ENCODE assay signal across 20 cellular contexts in genomic region chr5:173321886-173322285, GRCh38. TPM values are rescaled to one million over a fixed set of nuclear protein-coding genes. Genes with fewer than 3 reads are reported as not detected.
DNase-seq lines count a peak whose midpoint lies in the region; ATAC-seq and TF ChIP-seq lines count a peak whose summit lies in the region.
"Had no signal": no experiment of that assay in that cellular context is flagged by ENCODE, and none has a peak within 500 bp of the region (broad histone marks: within the 10 kb centered on the region; RNA-seq: fewer than 3 reads in every experiment).

No MANE protein-coding gene starts in this region.

- H3K4me3 ChIP-seq in fibroblast of pulmonary artery (replicated peaks; ENCODE audit: low read depth, low read length): no peak overlapping the region
- H3K4me3 ChIP-seq in osteoblast (ENCODE audit: insufficient read depth, low read length): no peak overlapping the region
- H3K4me3 ChIP-seq in colonic mucosa: no peak overlapping the region
- H3K4me3 ChIP-seq: adrenal gland, cardiac muscle cell, upper lobe of left lung had no signal

- peaks cover 50% of the 10 kb centered on the region for H3K4me1 ChIP-seq in osteoblast (ENCODE audit: insufficient read depth, low read length)
- no peaks in the 10 kb centered on the region for H3K4me1 ChIP-seq in colonic mucosa

- H3K9me3 Mint-ChIP-seq in activated CD8-positive, alpha-beta memory T cell treated with anti-CD3 and anti-CD28 coated beads, Interleukin-2, amount 10 ng/mL, durations not matched to agents 7 days and 5 days (ENCODE audit: low read depth): no peaks in the 10 kb centered on the region
- H3K9me3 Mint-ChIP-seq: activated CD4-positive, alpha-beta T cell treated with anti-CD3 and anti-CD28 coated beads, Interleukin-2, amount 10 ng/mL, durations not matched to agents 24 days and 14 days; neural crest cell; stimulated activated naive CD8-positive, alpha-beta T cell treated with anti-CD3 and anti-CD28 coated beads, Interleukin-15, Interleukin-2, amounts not matched to agents 100 ng/mL and 50 ng/mL, for 24 hours had no signal

- peaks cover 24% of the 10 kb centered on the region for H3K4me1 Mint-ChIP-seq in activated CD8-positive, alpha-beta memory T cell treated with anti-CD3 and anti-CD28 coated beads, Interleukin-2, amount 10 ng/mL, durations not matched to agents 7 days and 5 days

- H3K4me3 Mint-ChIP-seq in activated CD8-positive, alpha-beta memory T cell treated with anti-CD3 and anti-CD28 coated beads, Interleukin-2, amount 10 ng/mL, durations not matched to agents 7 days and 5 days: no peak overlapping the region
- H3K4me3 Mint-ChIP-seq: activated CD4-positive, alpha-beta T cell treated with anti-CD3 and anti-CD28 coated beads, Interleukin-2, amount 10 ng/mL, durations not matched to agents 24 days and 14 days; neural crest cell; stimulated activated naive CD8-positive, alpha-beta T cell treated with anti-CD3 and anti-CD28 coated beads, Interleukin-15, Interleukin-2, amounts not matched to agents 100 ng/mL and 50 ng/mL, for 24 hours had no signal

- CTCF ChIA-PET in activated CD8-positive, alpha-beta memory T cell treated with anti-CD3 and anti-CD28 coated beads, Interleukin-2, amount 10 ng/mL, durations not matched to agents 7 days and 5 days (lab: Charles Lee): interaction anchor here (1.1 to 3.4 kb wide), 4 partner anchors 9 to 28 kb away, joined by 3 to 15 read pairs (median 6); no protein-coding TSS in a partner anchor

- H3K27ac ChIP-seq in osteoblast (ENCODE audit: low read depth, low read length) (peak overlapping the region; percentile 97), colonic mucosa (no peak overlapping the region)
- H3K27ac ChIP-seq: cardiac muscle cell, epithelial cell of prostate had no signal

- no peak overlapping the region for H3K4me2 ChIP-seq in osteoblast (ENCODE audit: insufficient read depth, low read length)

- H3K36me3 ChIP-seq in osteoblast (ENCODE audit: insufficient read depth, low read length) (peaks cover 92% of the 10 kb centered on the region), colonic mucosa (no peaks in the 10 kb centered on the region)
- H3K36me3 ChIP-seq: adrenal gland had no signal

- TF ChIP-seq CTCF in fibroblast of pulmonary artery (IDR thresholded peaks at IDR 0.05; ENCODE audit: low read length, missing control alignments) (no peak), osteoblast (IDR thresholded peaks at IDR 0.05; ENCODE audit: extremely low read depth, low read depth, low read length) (no peak), colonic mucosa (IDR thresholded peaks at IDR 0.05) (no peak)

- no peak for ATAC-seq in activated CD8-positive, alpha-beta memory T cell treated with anti-CD3 and anti-CD28 coated beads, Interleukin-2, amount 10 ng/mL, durations not matched to agents 7 days and 5 days

- H3K9me3 ChIP-seq in osteoblast (ENCODE audit: low read depth, low read length) (no peaks in the 10 kb centered on the region), colonic mucosa (no peaks in the 10 kb centered on the region)
- H3K9me3 ChIP-seq: adrenal gland, upper lobe of left lung had no signal

- H3K27ac Mint-ChIP-seq in activated CD8-positive, alpha-beta memory T cell treated with anti-CD3 and anti-CD28 coated beads, Interleukin-2, amount 10 ng/mL, durations not matched to agents 7 days and 5 days: no peak overlapping the region
- H3K27ac Mint-ChIP-seq: progenitor cell of endocrine pancreas; stimulated activated naive CD8-positive, alpha-beta T cell treated with anti-CD3 and anti-CD28 coated beads, Interleukin-15, Interleukin-2, amounts not matched to agents 100 ng/mL and 50 ng/mL, for 24 hours had no signal

- intact Hi-C loops in colonic mucosa (cut with DNase I): no loop called here

- peaks cover 23% of the 10 kb centered on the region for H3K27me3 Mint-ChIP-seq in activated CD8-positive, alpha-beta memory T cell treated with anti-CD3 and anti-CD28 coated beads, Interleukin-2, amount 10 ng/mL, durations not matched to agents 7 days and 5 days
- H3K27me3 Mint-ChIP-seq: activated CD4-positive, alpha-beta T cell treated with anti-CD3 and anti-CD28 coated beads, Interleukin-2, amount 10 ng/mL, durations not matched to agents 24 days and 14 days had no signal

- peaks cover 44% of the 10 kb centered on the region for H4K20me1 ChIP-seq in osteoblast (ENCODE audit: insufficient read depth, low read length)

- H3K9ac ChIP-seq in colonic mucosa (ENCODE audit: low read depth in 2 of 2, low read length in 2 of 2): no peak overlapping the region

- no peak overlapping the region for H2AFZ ChIP-seq in osteoblast (ENCODE audit: low read length)

- H3K27me3 ChIP-seq in osteoblast (ENCODE audit: insufficient read depth, low read length) (no peaks in the 10 kb centered on the region), colonic mucosa (peaks cover 10% of the 10 kb centered on the region)
- H3K27me3 ChIP-seq: cardiac muscle cell had no signal

- H3K79me2 ChIP-seq in osteoblast (ENCODE audit: insufficient read depth, low read length): peaks cover 60% of the 10 kb centered on the region

- peaks cover 33% of the 10 kb centered on the region for H3K36me3 Mint-ChIP-seq in activated CD8-positive, alpha-beta memory T cell treated with anti-CD3 and anti-CD28 coated beads, Interleukin-2, amount 10 ng/mL, durations not matched to agents 7 days and 5 days

- DNase-seq in EH (ENCODE audit: low read depth): peak; percentile 28
- DNase-seq in MV-4-11 (lab: John Stamatoyannopoulos, UW): peak; percentile 33
- DNase-seq in fibroblast of pulmonary artery (ENCODE audit: low read depth): peak; percentile 64
- DNase-seq in osteoblast (ENCODE audit: insufficient read length, low spot score, missing footprints): no peak
- DNase-seq in activated CD8-positive, alpha-beta memory T cell treated with anti-CD3 and anti-CD28 coated beads, Interleukin-2, amount 10 ng/mL, durations not matched to agents 7 days and 5 days: no peak
- no peak for DNase-seq in AG08396 (ENCODE audit: low spot score)
- DNase-seq in colonic mucosa: no peak
- DNase-seq: activated CD4-positive, alpha-beta T cell treated with anti-CD3 and anti-CD28 coated beads, Interleukin-2, amount 10 ng/mL, durations not matched to agents 24 days and 14 days; activated effector memory CD4-positive, alpha-beta T cell treated with anti-CD3 and anti-CD28 coated beads, Interleukin-2, amount 50 U/mL, for 16 hours; NCI-H1436; NCI-H524 treated with DMSO at 0.1 percent for 48 hours; small intestine; stimulated activated CD4-positive, alpha-beta T cell treated with anti-CD3 and anti-CD28 coated beads, Interleukin-2, amount 100 ng/mL, for 48 hours; upper lobe of left lung had no signal

RNA-seq across cellular contexts. Expression of gene STC2, which starts 6.3 kb away (rescaled TPM):
- 431 and 558 TPM in 2 replicates for total RNA-seq in osteoblast
- 10 to 100 TPM in 1 of 2 experiments, 1 to 10 TPM in 1; 6.7 to 13.0 TPM for total RNA-seq in activated CD8-positive, alpha-beta memory T cell treated with anti-CD3 and anti-CD28 coated beads, Interleukin-2, amount 10 ng/mL, durations not matched to agents 7 days and 5 days
- 1 to 10 TPM; 1.8 to 2.5 TPM for total RNA-seq in colonic mucosa

Comparison
In these comparisons a context has a peak if more than half of its experiments do, and no peak if none do; other contexts are left out.
1. DNase-seq: peak in EH (single experiment), MV-4-11 (single experiment) and fibroblast of pulmonary artery (single experiment); none in osteoblast (single experiment), activated CD8-positive, alpha-beta memory T cell treated with anti-CD3 and anti-CD28 coated beads, Interleukin-2, amount 10 ng/mL, durations not matched to agents 7 days and 5 days (single experiment), AG08396 (single experiment) and colonic mucosa (single experiment).
2. RNA of gene STC2, which starts 6.3 kb away (total RNA-seq): 431 to 558 TPM in osteoblast; 6.7 to 13.0 TPM in activated CD8-positive, alpha-beta memory T cell treated with anti-CD3 and anti-CD28 coated beads, Interleukin-2, amount 10 ng/mL, durations not matched to agents 7 days and 5 days and 1.8 to 2.5 TPM in colonic mucosa; every median in the first group is over 10 times any median in the second.